In the genomic region with DNA sequence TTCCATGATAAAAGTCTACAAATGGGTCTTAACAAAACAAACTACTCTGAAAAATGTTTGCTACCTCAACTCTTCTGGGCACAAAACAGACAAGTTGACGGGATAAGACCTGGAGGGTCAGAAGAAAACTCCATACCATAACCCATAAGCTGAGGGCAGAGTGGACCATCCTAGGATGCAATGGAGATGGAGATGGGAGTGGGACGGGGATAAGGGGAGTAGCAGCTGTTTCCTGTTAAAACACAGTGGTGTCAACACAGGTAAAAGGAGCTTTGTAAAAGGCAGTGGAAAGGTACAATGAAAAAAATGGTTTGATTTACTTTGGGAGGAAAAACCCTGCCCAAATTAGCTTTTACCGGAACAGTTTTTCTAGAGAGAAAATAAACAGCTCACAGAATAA, we compare ENCODE assay signal across 15 cellular contexts.
"Had no signal": no experiment of that assay in that cellular context is flagged by ENCODE, and none has a peak within 500 bp of the region (broad histone marks: within the 10 kb centered on the region; RNA-seq: fewer than 3 reads in every experiment).

No MANE protein-coding gene starts in this region.

- H3K27me3 ChIP-seq: cardiac muscle cell, dorsolateral prefrontal cortex, left lung, transverse colon had no signal

- ATAC-seq: activated T-helper 17 cell treated with anti-CD3 and anti-CD28 coated beads, Interleukin-2, amount 50 U/mL, for 72 hours; left lung; natural killer cell treated with Interleukin-12 subunit alpha and Interleukin-12 subunit beta and Interleukin-15 and Interleukin-18, amount 100 ng/mL, for 72 hours had no signal

- DNase-seq: activated CD4-positive, alpha-beta T cell treated with anti-CD3 and anti-CD28 coated beads for 1 hour; activated CD4-positive, alpha-beta T cell treated with anti-CD3 and anti-CD28 coated beads, Interleukin-2, amount 50 U/mL, for 4 hours; activated naive CD4-positive, alpha-beta T cell treated with anti-CD3 and anti-CD28 coated beads, Interleukin-2, amount 10 ng/mL, durations not matched to agents 7 days and 5 days; dorsolateral prefrontal cortex; endodermal cell; hippocampal formation; kidney; left lung; stimulated activated CD4-positive, alpha-beta T cell treated with anti-CD3 and anti-CD28 coated beads, Interleukin-4, amount 100 ng/mL, for 24 hours; stimulated activated naive CD4-positive, alpha-beta T cell treated with Interleukin-2 at 50 U/mL for 16 hours; transverse colon had no signal

- H3K27ac ChIP-seq: cardiac muscle cell, dorsolateral prefrontal cortex, left lung, skin epidermis, transverse colon had no signal

- H3K9me3 ChIP-seq: left lung, transverse colon had no signal

- H3K4me3 ChIP-seq: cardiac muscle cell, dorsolateral prefrontal cortex, left lung, skin epidermis, transverse colon had no signal
